In genomic region chr20:35387334-35387733, GRCh38 we compare ENCODE assay signal across 16 cellular contexts. TPM values are rescaled to one million over a fixed set of nuclear protein-coding genes. Genes with fewer than 3 reads are reported as not detected.
DNase-seq lines count a peak whose midpoint lies in the region; ATAC-seq and TF ChIP-seq lines count a peak whose summit lies in the region.
"Had no signal": no experiment of that assay in that cellular context is flagged by ENCODE, and none has a peak within 500 bp of the region (broad histone marks: within the 10 kb centered on the region; RNA-seq: fewer than 3 reads in every experiment).

No MANE protein-coding gene starts in this region.

- peaks cover 30% of the 10 kb centered on the region for H3K4me1 Mint-ChIP-seq in HFFc6 (ENCODE audit: low read depth)
- H3K4me1 Mint-ChIP-seq in natural killer cell treated with Interleukin-12 subunit alpha and Interleukin-12 subunit beta and Interleukin-15 and Interleukin-18, amount 100 ng/mL, for 72 hours (ENCODE audit: low read depth in 2 of 2), result no peaks in the 10 kb centered on the region

- H3K79me2 ChIP-seq in ACC112 (ENCODE audit: control insufficient read depth, insufficient read depth, low read length, unreplicated experiment), result peaks cover 8% of the 10 kb centered on the region

- H3K36me3 ChIP-seq in ACC112 (ENCODE audit: insufficient read depth, low read length) (peaks cover 10% of the 10 kb centered on the region), adipocyte (ENCODE audit: control insufficient read depth, insufficient read depth, low read length, severe bottlenecking) (peaks cover 24% of the 10 kb centered on the region)

- no peak overlapping the region for H3K4me3 ChIP-seq in ACC112 (ENCODE audit: low read depth, low read length)
- no peak overlapping the region for H3K4me3 ChIP-seq in adipocyte (ENCODE audit: low read length)
- H3K4me3 ChIP-seq: upper lobe of right lung had no signal

- no peaks in the 10 kb centered on the region for H3K27me3 ChIP-seq in ACC112 (ENCODE audit: insufficient read depth, low read length)
- no peaks in the 10 kb centered on the region for H3K27me3 ChIP-seq in adipocyte (replicated peaks; ENCODE audit: control insufficient read depth, insufficient read depth, low read length)
- H3K27me3 ChIP-seq: upper lobe of right lung had no signal

- H2AFZ ChIP-seq in ACC112 (ENCODE audit: low read length, unreplicated experiment), result no peak overlapping the region
- H2AFZ ChIP-seq: parathyroid adenoma had no signal

- peak overlapping the region; percentile 70 for H3K27ac Mint-ChIP-seq in HFFc6
- no peak overlapping the region for H3K27ac Mint-ChIP-seq in natural killer cell treated with Interleukin-12 subunit alpha and Interleukin-12 subunit beta and Interleukin-15 and Interleukin-18, amount 100 ng/mL, for 72 hours

- ATAC-seq in natural killer cell treated with Interleukin-12 subunit alpha and Interleukin-12 subunit beta and Interleukin-15 and Interleukin-18, amount 100 ng/mL, for 72 hours, result no peak
- no peak for ATAC-seq in GM21619 (IDR thresholded peaks at IDR 0.05; ENCODE audit: unreplicated experiment)
- ATAC-seq in HG03095 (IDR thresholded peaks at IDR 0.05; ENCODE audit: unreplicated experiment), result no peak
- ATAC-seq: upper lobe of right lung had no signal

- no peaks in the 10 kb centered on the region for H3K9me3 Mint-ChIP-seq in HFFc6
- H3K9me3 Mint-ChIP-seq in natural killer cell treated with Interleukin-12 subunit alpha and Interleukin-12 subunit beta and Interleukin-15 and Interleukin-18, amount 100 ng/mL, for 72 hours, result no peaks in the 10 kb centered on the region
- H3K9me3 Mint-ChIP-seq: activated T-helper 2 cell treated with anti-CD3 and anti-CD28 coated beads, Interferon-gamma antibody, Interleukin-2, Interleukin-4, amounts not matched to agents 10 μg/mL and 5 μg/mL and 100 μg/mL, durations not matched to agents 14 hours and 24 hours and 36 hours had no signal

- H3K4me1 ChIP-seq in ACC112 (ENCODE audit: control insufficient read depth, insufficient read depth, low read length, unreplicated experiment), result peaks cover 25% of the 10 kb centered on the region
- H3K4me1 ChIP-seq in adipocyte (ENCODE audit: control insufficient read depth, insufficient read depth, low read length), result peaks cover 25% of the 10 kb centered on the region
- H3K4me1 ChIP-seq: parathyroid adenoma, upper lobe of right lung had no signal

- peak overlapping the region; percentile 22; the same call in 1 of the 2 replicates for H3K4me3 Mint-ChIP-seq in HFFc6
- H3K4me3 Mint-ChIP-seq in natural killer cell treated with Interleukin-12 subunit alpha and Interleukin-12 subunit beta and Interleukin-15 and Interleukin-18, amount 100 ng/mL, for 72 hours, result no peak overlapping the region

- peak; percentile 45 for DNase-seq in HFFc6
- DNase-seq in adipocyte (ENCODE audit: low read depth), result peak; percentile 47
- peak; percentile 70 for DNase-seq in glomerular visceral epithelial cell (ENCODE audit: extremely low spot score)
- no peak for DNase-seq in posterior vena cava (ENCODE audit: low spot score)
- DNase-seq in natural killer cell treated with Interleukin-12 subunit alpha and Interleukin-12 subunit beta and Interleukin-15 and Interleukin-18, amount 100 ng/mL, for 72 hours (ENCODE audit: low spot score), result no peak
- DNase-seq: activated CD4-positive, alpha-beta T cell treated with anti-CD3 and anti-CD28 coated beads, Interleukin-2, amount 50 U/mL, for 1 hour; caudate nucleus; NCI-H1105 treated with DMSO at 0.1 percent for 48 hours; NCI-H524 treated with DMSO at 0.1 percent for 48 hours; upper lobe of right lung had no signal

- no peaks in the 10 kb centered on the region for H3K9me3 ChIP-seq in adipocyte (ENCODE audit: control insufficient read depth, low read length)
- H3K9me3 ChIP-seq: upper lobe of right lung had no signal

- no peak for TF ChIP-seq CTCF in HFFc6 (IDR thresholded peaks at IDR 0.05)

- H3K9ac ChIP-seq in adipocyte (ENCODE audit: low read length), result no peak overlapping the region
- H3K9ac ChIP-seq: parathyroid adenoma had no signal

- intact Hi-C loops in posterior vena cava (cut with DNase I), result no loop called here

- peaks cover 7% of the 10 kb centered on the region for H3K36me3 Mint-ChIP-seq in HFFc6 (ENCODE audit: low read depth)
- peaks cover 4% of the 10 kb centered on the region for H3K36me3 Mint-ChIP-seq in natural killer cell treated with Interleukin-12 subunit alpha and Interleukin-12 subunit beta and Interleukin-15 and Interleukin-18, amount 100 ng/mL, for 72 hours

- H3K27me3 Mint-ChIP-seq in HFFc6 (ENCODE audit: insufficient read depth), result no peaks in the 10 kb centered on the region
- no peaks in the 10 kb centered on the region for H3K27me3 Mint-ChIP-seq in natural killer cell treated with Interleukin-12 subunit alpha and Interleukin-12 subunit beta and Interleukin-15 and Interleukin-18, amount 100 ng/mL, for 72 hours

- peak overlapping the region; percentile 24 for H3K27ac ChIP-seq in ACC112 (ENCODE audit: low read depth, low read length)
- H3K27ac ChIP-seq: parathyroid adenoma, upper lobe of right lung had no signal

RNA-seq across cellular contexts. Expression of gene UQCC1, which starts 24.4 kb away (rescaled TPM):
- total RNA-seq in HFFc6 (2021; fragmentation: NEBNext Ultra II Directional; extraction: Animal tissue kit (Norgen Biotek cat#: 25700)), result 10 to 100 TPM; 38.6 to 51.1 (median 46.1) TPM
- 10 to 100 TPM; 32.0 to 33.5 TPM for total RNA-seq in posterior vena cava
- 10 to 100 TPM; 61.5 to 68.9 TPM for total RNA-seq in natural killer cell treated with Interleukin-12 subunit alpha and Interleukin-12 subunit beta and Interleukin-15 and Interleukin-18, amount 100 ng/mL, for 72 hours

RNA-seq across cellular contexts. Expression of gene GDF5, which starts 50.7 kb away (rescaled TPM):
- under 1 TPM; 0.20 to 0.47 (median 0.35) TPM for total RNA-seq in HFFc6 (2021; fragmentation: NEBNext Ultra II Directional; extraction: Animal tissue kit (Norgen Biotek cat#: 25700))
- total RNA-seq in posterior vena cava, result under 1 TPM; 0.19 to 0.51 TPM
- not detected for total RNA-seq in natural killer cell treated with Interleukin-12 subunit alpha and Interleukin-12 subunit beta and Interleukin-15 and Interleukin-18, amount 100 ng/mL, for 72 hours
- total RNA-seq: activated T-helper 2 cell treated with anti-CD3 and anti-CD28 coated beads, Interferon-gamma antibody, Interleukin-2, Interleukin-4, amounts not matched to agents 10 μg/mL and 5 μg/mL and 100 μg/mL, durations not matched to agents 14 hours and 24 hours and 36 hours; H1 had no signal

Comparison
In these comparisons a context has a peak if more than half of its experiments do, and no peak if none do; other contexts are left out.
1. DNase-seq: peak in HFFc6 (single experiment), adipocyte (single experiment) and glomerular visceral epithelial cell (single experiment); none in posterior vena cava (single experiment) and natural killer cell treated with Interleukin-12 subunit alpha and Interleukin-12 subunit beta and Interleukin-15 and Interleukin-18, amount 100 ng/mL, for 72 hours (single experiment).